In the genomic region with DNA sequence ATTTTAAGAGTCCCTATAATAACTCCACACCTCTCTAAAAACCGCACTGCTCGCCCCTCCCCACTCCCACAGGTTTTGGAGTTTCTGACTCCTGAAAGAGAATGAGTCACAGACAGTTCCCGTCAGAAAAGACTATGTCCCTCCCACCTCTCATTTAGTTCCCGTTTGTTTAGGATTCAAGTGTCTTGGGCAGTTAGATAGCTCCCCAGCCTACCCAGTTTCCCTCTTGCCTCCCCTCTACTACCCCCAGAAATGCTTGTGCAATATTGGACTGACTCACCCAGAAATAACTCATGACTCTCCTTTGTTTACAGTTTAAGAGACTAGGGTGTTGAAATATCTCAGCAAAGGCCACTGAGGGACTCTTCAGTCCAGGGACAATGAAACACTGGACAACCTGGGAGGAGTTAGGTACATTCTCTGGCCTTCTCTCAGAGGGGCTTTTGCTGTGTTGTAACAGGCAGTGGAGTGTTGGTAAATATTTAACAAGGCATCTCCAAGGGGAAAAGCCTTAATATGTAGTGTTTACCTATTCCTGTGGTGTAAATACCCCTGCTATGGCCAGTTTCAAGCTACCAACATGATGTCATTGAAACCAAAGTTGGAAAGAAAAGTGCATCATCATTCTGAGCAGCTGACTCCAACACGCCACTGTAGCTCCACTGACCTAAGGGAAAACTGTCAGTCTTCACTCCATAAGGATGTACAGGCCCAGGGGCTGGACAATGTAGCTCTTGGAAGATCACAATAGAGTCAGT, we compare ENCODE assay signal across 1 cellular context.
TF ChIP-seq lines count a peak whose summit lies in the region.

No MANE protein-coding gene starts in this region.

TF ChIP-seq in K562, 482 proteins besides CTCF, POLR2A, EP300 and RAD21 (continued from another document and continues in another):
- TF ChIP-seq, protein P1, sequence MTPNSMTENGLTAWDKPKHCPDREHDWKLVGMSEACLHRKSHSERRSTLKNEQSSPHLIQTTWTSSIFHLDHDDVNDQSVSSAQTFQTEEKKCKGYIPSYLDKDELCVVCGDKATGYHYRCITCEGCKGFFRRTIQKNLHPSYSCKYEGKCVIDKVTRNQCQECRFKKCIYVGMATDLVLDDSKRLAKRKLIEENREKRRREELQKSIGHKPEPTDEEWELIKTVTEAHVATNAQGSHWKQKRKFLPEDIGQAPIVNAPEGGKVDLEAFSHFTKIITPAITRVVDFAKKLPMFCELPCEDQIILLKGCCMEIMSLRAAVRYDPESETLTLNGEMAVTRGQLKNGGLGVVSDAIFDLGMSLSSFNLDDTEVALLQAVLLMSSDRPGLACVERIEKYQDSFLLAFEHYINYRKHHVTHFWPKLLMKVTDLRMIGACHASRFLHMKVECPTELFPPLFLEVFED (CRISPR knock-in tag; conservative IDR thresholded peaks at IDR 0.05) = peak; percentile 71; the same call in 1 of the 2 replicates
- TF ChIP-seq TAF1 (IDR thresholded peaks at IDR 0.05; ENCODE audit: control insufficient read depth, extremely low read depth, insufficient read depth, low read length, severe bottlenecking) = peak; percentile 9
- no peak for TF ChIP-seq CCAR2 (IDR thresholded peaks at IDR 0.05; ENCODE audit: low read depth, low read length)
- TF ChIP-seq SMAD3 (CRISPR knock-in tag; conservative IDR thresholded peaks at IDR 0.05) = 0 out of 2 replicates have a peak, but pooled peaks have one; percentile 48
- peak; percentile 47; the same call in 1 of the 2 replicates for TF ChIP-seq ELF1 (tag; IDR thresholded peaks at IDR 0.05)
- TF ChIP-seq MAFG (tag; conservative IDR thresholded peaks at IDR 0.05) = peak; percentile 94
- no peak for TF ChIP-seq BHLHE40 (IDR thresholded peaks at IDR 0.05; ENCODE audit: low read length)
- TF ChIP-seq, protein P2, sequence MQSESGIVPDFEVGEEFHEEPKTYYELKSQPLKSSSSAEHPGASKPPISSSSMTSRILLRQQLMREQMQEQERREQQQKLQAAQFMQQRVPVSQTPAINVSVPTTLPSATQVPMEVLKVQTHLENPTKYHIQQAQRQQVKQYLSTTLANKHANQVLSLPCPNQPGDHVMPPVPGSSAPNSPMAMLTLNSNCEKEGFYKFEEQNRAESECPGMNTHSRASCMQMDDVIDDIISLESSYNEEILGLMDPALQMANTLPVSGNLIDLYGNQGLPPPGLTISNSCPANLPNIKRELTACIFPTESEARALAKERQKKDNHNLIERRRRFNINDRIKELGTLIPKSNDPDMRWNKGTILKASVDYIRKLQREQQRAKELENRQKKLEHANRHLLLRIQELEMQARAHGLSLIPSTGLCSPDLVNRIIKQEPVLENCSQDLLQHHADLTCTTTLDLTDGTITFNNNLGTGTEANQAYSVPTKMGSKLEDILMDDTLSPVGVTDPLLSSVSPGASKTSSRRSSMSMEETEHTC (IDR thresholded peaks at IDR 0.05) = peak; percentile 97
- TF ChIP-seq SMAD2 (IDR thresholded peaks at IDR 0.05; ENCODE audit: low read depth, low read length) = no peak
- TF ChIP-seq, protein P3, sequence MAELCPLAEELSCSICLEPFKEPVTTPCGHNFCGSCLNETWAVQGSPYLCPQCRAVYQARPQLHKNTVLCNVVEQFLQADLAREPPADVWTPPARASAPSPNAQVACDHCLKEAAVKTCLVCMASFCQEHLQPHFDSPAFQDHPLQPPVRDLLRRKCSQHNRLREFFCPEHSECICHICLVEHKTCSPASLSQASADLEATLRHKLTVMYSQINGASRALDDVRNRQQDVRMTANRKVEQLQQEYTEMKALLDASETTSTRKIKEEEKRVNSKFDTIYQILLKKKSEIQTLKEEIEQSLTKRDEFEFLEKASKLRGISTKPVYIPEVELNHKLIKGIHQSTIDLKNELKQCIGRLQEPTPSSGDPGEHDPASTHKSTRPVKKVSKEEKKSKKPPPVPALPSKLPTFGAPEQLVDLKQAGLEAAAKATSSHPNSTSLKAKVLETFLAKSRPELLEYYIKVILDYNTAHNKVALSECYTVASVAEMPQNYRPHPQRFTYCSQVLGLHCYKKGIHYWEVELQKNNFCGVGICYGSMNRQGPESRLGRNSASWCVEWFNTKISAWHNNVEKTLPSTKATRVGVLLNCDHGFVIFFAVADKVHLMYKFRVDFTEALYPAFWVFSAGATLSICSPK (IDR thresholded peaks at IDR 0.05; ENCODE audit: borderline replicate concordance) = no peak
- no peak for TF ChIP-seq WHSC1 (IDR thresholded peaks at IDR 0.05; ENCODE audit: low read length)
- no peak; the same call in 1 of the 2 replicates for TF ChIP-seq LCOR (CRISPR knock-in tag; IDR thresholded peaks at IDR 0.05)
- peak; percentile 88 for TF ChIP-seq HDAC3 (IDR thresholded peaks at IDR 0.05; ENCODE audit: borderline replicate concordance, partially characterized antibody)
- no peak for TF ChIP-seq ZNF12 (CRISPR knock-in tag; IDR thresholded peaks at IDR 0.05)
- no peak for TF ChIP-seq ZNF140 (CRISPR knock-in tag; IDR thresholded peaks at IDR 0.05)
- TF ChIP-seq ASH1L (IDR thresholded peaks at IDR 0.05; ENCODE audit: borderline replicate concordance, low read depth, partially characterized antibody) = no peak
- no peak for TF ChIP-seq MCM3 (IDR thresholded peaks at IDR 0.05)
- TF ChIP-seq, protein P4, sequence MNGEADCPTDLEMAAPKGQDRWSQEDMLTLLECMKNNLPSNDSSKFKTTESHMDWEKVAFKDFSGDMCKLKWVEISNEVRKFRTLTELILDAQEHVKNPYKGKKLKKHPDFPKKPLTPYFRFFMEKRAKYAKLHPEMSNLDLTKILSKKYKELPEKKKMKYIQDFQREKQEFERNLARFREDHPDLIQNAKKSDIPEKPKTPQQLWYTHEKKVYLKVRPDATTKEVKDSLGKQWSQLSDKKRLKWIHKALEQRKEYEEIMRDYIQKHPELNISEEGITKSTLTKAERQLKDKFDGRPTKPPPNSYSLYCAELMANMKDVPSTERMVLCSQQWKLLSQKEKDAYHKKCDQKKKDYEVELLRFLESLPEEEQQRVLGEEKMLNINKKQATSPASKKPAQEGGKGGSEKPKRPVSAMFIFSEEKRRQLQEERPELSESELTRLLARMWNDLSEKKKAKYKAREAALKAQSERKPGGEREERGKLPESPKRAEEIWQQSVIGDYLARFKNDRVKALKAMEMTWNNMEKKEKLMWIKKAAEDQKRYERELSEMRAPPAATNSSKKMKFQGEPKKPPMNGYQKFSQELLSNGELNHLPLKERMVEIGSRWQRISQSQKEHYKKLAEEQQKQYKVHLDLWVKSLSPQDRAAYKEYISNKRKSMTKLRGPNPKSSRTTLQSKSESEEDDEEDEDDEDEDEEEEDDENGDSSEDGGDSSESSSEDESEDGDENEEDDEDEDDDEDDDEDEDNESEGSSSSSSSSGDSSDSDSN (IDR thresholded peaks at IDR 0.05; ENCODE audit: borderline replicate concordance in 1 of 2, low read depth in 2 of 2, low read length in 2 of 2) = 0 out of 4 replicates have a peak, but pooled peaks of 1 of the 2 experiments have one; percentile 45
- TF ChIP-seq PHB (CRISPR knock-in tag; IDR thresholded peaks at IDR 0.05) = no peak
- TF ChIP-seq, protein P5, sequence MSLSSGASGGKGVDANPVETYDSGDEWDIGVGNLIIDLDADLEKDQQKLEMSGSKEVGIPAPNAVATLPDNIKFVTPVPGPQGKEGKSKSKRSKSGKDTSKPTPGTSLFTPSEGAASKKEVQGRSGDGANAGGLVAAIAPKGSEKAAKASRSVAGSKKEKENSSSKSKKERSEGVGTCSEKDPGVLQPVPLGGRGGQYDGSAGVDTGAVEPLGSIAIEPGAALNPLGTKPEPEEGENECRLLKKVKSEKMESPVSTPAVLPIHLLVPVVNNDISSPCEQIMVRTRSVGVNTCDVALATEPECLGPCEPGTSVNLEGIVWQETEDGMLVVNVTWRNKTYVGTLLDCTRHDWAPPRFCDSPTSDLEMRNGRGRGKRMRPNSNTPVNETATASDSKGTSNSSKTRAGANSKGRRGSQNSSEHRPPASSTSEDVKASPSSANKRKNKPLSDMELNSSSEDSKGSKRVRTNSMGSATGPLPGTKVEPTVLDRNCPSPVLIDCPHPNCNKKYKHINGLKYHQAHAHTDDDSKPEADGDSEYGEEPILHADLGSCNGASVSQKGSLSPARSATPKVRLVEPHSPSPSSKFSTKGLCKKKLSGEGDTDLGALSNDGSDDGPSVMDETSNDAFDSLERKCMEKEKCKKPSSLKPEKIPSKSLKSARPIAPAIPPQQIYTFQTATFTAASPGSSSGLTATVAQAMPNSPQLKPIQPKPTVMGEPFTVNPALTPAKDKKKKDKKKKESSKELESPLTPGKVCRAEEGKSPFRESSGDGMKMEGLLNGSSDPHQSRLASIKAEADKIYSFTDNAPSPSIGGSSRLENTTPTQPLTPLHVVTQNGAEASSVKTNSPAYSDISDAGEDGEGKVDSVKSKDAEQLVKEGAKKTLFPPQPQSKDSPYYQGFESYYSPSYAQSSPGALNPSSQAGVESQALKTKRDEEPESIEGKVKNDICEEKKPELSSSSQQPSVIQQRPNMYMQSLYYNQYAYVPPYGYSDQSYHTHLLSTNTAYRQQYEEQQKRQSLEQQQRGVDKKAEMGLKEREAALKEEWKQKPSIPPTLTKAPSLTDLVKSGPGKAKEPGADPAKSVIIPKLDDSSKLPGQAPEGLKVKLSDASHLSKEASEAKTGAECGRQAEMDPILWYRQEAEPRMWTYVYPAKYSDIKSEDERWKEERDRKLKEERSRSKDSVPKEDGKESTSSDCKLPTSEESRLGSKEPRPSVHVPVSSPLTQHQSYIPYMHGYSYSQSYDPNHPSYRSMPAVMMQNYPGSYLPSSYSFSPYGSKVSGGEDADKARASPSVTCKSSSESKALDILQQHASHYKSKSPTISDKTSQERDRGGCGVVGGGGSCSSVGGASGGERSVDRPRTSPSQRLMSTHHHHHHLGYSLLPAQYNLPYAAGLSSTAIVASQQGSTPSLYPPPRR (CRISPR knock-in tag; IDR thresholded peaks at IDR 0.05; ENCODE audit: borderline replicate concordance) = no peak
- peak; percentile 79 for TF ChIP-seq NCOA1 (IDR thresholded peaks at IDR 0.05; ENCODE audit: low read depth)
- no peak for TF ChIP-seq DNMT1 (IDR thresholded peaks at IDR 0.05)
- TF ChIP-seq PHF8 (IDR thresholded peaks at IDR 0.05; ENCODE audit: borderline replicate concordance, low read length) = peak; percentile 20; the same call in 1 of the 2 replicates
- TF ChIP-seq FOSL1 (tag; conservative IDR thresholded peaks at IDR 0.05) = peak; percentile 100
- TF ChIP-seq, protein P6, sequence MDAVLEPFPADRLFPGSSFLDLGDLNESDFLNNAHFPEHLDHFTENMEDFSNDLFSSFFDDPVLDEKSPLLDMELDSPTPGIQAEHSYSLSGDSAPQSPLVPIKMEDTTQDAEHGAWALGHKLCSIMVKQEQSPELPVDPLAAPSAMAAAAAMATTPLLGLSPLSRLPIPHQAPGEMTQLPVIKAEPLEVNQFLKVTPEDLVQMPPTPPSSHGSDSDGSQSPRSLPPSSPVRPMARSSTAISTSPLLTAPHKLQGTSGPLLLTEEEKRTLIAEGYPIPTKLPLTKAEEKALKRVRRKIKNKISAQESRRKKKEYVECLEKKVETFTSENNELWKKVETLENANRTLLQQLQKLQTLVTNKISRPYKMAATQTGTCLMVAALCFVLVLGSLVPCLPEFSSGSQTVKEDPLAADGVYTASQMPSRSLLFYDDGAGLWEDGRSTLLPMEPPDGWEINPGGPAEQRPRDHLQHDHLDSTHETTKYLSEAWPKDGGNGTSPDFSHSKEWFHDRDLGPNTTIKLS (IDR thresholded peaks at IDR 0.05; ENCODE audit: borderline replicate concordance, low read depth) = peak; percentile 48; the same call in 1 of the 2 replicates
- TF ChIP-seq MEF2D (tag; conservative IDR thresholded peaks at IDR 0.05; ENCODE audit: low read depth) = peak; percentile 88
- TF ChIP-seq, protein P7, sequence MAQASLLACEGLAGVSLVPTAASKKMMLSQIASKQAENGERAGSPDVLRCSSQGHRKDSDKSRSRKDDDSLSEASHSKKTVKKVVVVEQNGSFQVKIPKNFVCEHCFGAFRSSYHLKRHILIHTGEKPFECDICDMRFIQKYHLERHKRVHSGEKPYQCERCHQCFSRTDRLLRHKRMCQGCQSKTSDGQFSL (CRISPR knock-in tag; IDR thresholded peaks at IDR 0.05) = no peak
- TF ChIP-seq, protein P7 (tag; IDR thresholded peaks at IDR 0.05) = no peak
- no peak for TF ChIP-seq NELFE (IDR thresholded peaks at IDR 0.05; ENCODE audit: insufficient read depth, insufficient read length)
- peak; percentile 63; the same call in 1 of the 2 replicates for TF ChIP-seq MTA2 (IDR thresholded peaks at IDR 0.05; ENCODE audit: low read depth)
- TF ChIP-seq ZNF57 (CRISPR knock-in tag; IDR thresholded peaks at IDR 0.05) = no peak
- TF ChIP-seq C11orf30 (IDR thresholded peaks at IDR 0.05; ENCODE audit: low read depth) = peak; percentile 91
- TF ChIP-seq CAMTA2 (CRISPR knock-in tag; conservative IDR thresholded peaks at IDR 0.05) = no peak
- peak; percentile 85 for TF ChIP-seq TEAD4 (IDR thresholded peaks at IDR 0.05; ENCODE audit: low read length)
- no peak for TF ChIP-seq TEAD4 (CRISPR knock-in tag; IDR thresholded peaks at IDR 0.05; ENCODE audit: borderline replicate concordance)
- TF ChIP-seq RHOXF2B (CRISPR knock-in tag; conservative IDR thresholded peaks at IDR 0.05) = no peak
- no peak for TF ChIP-seq ZNF79 (CRISPR knock-in tag; IDR thresholded peaks at IDR 0.05; ENCODE audit: low read depth)
- TF ChIP-seq MTA1 (IDR thresholded peaks at IDR 0.05; ENCODE audit: borderline replicate concordance) = peak; percentile 82; the same call in 1 of the 2 replicates
- TF ChIP-seq, protein P8, sequence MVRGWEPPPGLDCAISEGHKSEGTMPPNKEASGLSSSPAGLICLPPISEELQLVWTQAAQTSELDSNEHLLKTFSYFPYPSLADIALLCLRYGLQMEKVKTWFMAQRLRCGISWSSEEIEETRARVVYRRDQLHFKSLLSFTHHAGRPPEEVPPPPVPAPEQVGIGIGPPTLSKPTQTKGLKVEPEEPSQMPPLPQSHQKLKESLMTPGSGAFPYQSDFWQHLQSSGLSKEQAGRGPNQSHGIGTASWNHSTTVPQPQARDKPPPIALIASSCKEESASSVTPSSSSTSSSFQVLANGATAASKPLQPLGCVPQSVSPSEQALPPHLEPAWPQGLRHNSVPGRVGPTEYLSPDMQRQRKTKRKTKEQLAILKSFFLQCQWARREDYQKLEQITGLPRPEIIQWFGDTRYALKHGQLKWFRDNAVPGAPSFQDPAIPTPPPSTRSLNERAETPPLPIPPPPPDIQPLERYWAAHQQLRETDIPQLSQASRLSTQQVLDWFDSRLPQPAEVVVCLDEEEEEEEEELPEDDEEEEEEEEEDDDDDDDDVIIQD (CRISPR knock-in tag; IDR thresholded peaks at IDR 0.05) = no peak
- no peak for TF ChIP-seq ZNF124 (CRISPR knock-in tag; IDR thresholded peaks at IDR 0.05)
- peak; percentile 89 for TF ChIP-seq CREM (IDR thresholded peaks at IDR 0.05; ENCODE audit: low read depth)
- no peak for TF ChIP-seq ZNF699 (CRISPR knock-in tag; IDR thresholded peaks at IDR 0.05; ENCODE audit: insufficient replicate concordance)
- TF ChIP-seq SREBF2 (CRISPR knock-in tag; IDR thresholded peaks at IDR 0.05) = no peak
